ENCODE assay signal across 1 cellular context in the genomic region with DNA sequence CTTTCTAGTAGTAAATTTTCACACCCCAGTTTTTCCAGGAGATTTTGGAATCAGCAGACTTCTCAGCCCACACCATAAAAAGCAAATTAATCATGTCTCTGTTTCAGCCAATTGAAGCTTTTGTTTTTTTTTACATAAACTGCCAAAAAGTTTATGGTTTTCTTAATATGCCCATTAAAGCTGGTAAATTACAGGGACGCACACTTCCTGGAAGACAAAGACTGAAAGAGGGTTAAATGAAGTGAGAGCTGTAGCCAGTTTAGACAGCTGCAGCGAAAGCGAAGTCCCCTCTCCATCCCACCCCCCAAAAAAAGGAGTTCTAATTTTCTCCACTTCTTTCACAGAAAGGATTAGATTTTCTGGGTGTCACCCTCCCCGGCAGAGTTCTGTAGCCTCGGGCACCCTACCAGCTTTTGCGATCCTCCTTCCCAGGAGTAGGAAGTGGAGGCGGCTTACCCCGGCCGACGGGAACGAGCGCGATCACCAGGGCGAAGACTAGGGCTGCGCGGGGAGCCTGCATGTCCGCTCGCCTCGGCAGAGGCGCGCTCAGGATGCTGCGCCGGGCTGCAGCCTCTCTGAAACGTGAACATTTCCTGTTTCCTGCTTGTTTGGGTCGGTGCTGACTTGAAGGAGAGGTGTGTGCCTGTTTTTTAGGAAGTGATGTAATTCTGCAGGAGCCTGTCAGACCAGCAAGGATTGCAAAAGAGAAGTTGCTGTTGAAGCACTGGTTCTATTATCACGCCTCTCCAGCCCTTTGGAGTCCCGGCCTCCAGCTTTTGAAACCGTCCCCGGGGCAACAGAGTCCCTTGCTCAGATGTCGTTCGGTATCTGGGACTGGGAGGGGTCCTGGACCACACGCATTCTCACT.
TF ChIP-seq lines count a peak whose summit lies in the region.

TSS of gene TMEM154 (minus strand) at position 584 of the 868 bp plus-strand sequence. CDS start at position 520, 64 bp downstream.

TF ChIP-seq in K562, 482 proteins besides CTCF, POLR2A, EP300 and RAD21 (continued from another document):
- TF ChIP-seq XRCC4 (IDR thresholded peaks at IDR 0.05; ENCODE audit: extremely low read depth, insufficient read depth, insufficient read length) (no peak), RBFOX2 (IDR thresholded peaks at IDR 0.05; ENCODE audit: low read depth, low read length) (peak; percentile 49), NR3C1 (CRISPR knock-in tag; IDR thresholded peaks at IDR 0.05) (no peak), CTBP1 (IDR thresholded peaks at IDR 0.05; ENCODE audit: borderline replicate concordance) (peak; percentile 83), IRF2 (CRISPR knock-in tag; IDR thresholded peaks at IDR 0.05) (no peak), BDP1 (IDR thresholded peaks at IDR 0.05; ENCODE audit: insufficient read depth, insufficient read length) (no peak), UBTF (IDR thresholded peaks at IDR 0.05; ENCODE audit: borderline replicate concordance in 1 of 2, low read depth in 2 of 2, low read length in 2 of 2) (peak in 1 of 2 experiments; percentile 67; a peak in 1 of 4 replicates), POLR2G (IDR thresholded peaks at IDR 0.05; ENCODE audit: low read depth, low read length) (peak; percentile 51), NELFE (IDR thresholded peaks at IDR 0.05; ENCODE audit: insufficient read depth, insufficient read length) (no peak), TSC22D4 (tag; IDR thresholded peaks at IDR 0.05) (no peak), ELF1 (tag; IDR thresholded peaks at IDR 0.05) (peak; percentile 42), MTA3 (IDR thresholded peaks at IDR 0.05; ENCODE audit: borderline replicate concordance) (peak; percentile 32; the same call in 1 of the 2 replicates), JUND (IDR thresholded peaks at IDR 0.05; ENCODE audit: borderline replicate concordance, low read depth, low read length) (peak; percentile 41; the same call in 1 of the 2 replicates), JUND (tag; IDR thresholded peaks at IDR 0.05; ENCODE audit: borderline replicate concordance, low read depth, low read length) (no peak), GABPB1 (CRISPR knock-in tag; IDR thresholded peaks at IDR 0.05) (peak; percentile 60; the same call in 1 of the 2 replicates), ZNF217 (CRISPR knock-in tag; IDR thresholded peaks at IDR 0.05) (no peak), NUFIP1 (IDR thresholded peaks at IDR 0.05; ENCODE audit: partially characterized antibody) (no peak), CXXC5 (CRISPR knock-in tag; IDR thresholded peaks at IDR 0.05) (peak; percentile 26; the same call in 1 of the 2 replicates), SPI1 (IDR thresholded peaks at IDR 0.05; ENCODE audit: borderline replicate concordance, low read depth, low read length) (peak; percentile 58; the same call in 1 of the 2 replicates), KAT7 (CRISPR knock-in tag; IDR thresholded peaks at IDR 0.05; ENCODE audit: borderline replicate concordance) (0 out of 2 replicates have a peak, but pooled peaks have one; percentile 50), GTF2E2 (tag; IDR thresholded peaks at IDR 0.05) (0 out of 2 replicates have a peak, but pooled peaks have one; percentile 27), ZNF121 (CRISPR knock-in tag; conservative IDR thresholded peaks at IDR 0.05) (no peak), MAFG (tag; conservative IDR thresholded peaks at IDR 0.05) (no peak), MGA (IDR thresholded peaks at IDR 0.05) (peak; percentile 37; the same call in 1 of the 2 replicates), ZNF431 (CRISPR knock-in tag; IDR thresholded peaks at IDR 0.05) (no peak), SP1 (CRISPR knock-in tag; IDR thresholded peaks at IDR 0.05) (0 out of 2 replicates have a peak, but pooled peaks have one; percentile 23), TOE1 (IDR thresholded peaks at IDR 0.05; ENCODE audit: borderline replicate concordance) (0 out of 2 replicates have a peak, but pooled peaks have one; percentile 21), TOE1 (CRISPR knock-in tag; IDR thresholded peaks at IDR 0.05; ENCODE audit: borderline replicate concordance, low read depth) (no peak), MBD1 (CRISPR knock-in tag; IDR thresholded peaks at IDR 0.05) (no peak), NRF1 (conservative IDR thresholded peaks at IDR 0.05 in 1 of 2, IDR thresholded peaks at IDR 0.05 in 1 of 2) (peak; percentile 83 to 85), MTF1 (CRISPR knock-in tag; IDR thresholded peaks at IDR 0.05; ENCODE audit: borderline replicate concordance) (no peak)
